ENCODE assay signal across 35 cellular contexts in the genomic region with DNA sequence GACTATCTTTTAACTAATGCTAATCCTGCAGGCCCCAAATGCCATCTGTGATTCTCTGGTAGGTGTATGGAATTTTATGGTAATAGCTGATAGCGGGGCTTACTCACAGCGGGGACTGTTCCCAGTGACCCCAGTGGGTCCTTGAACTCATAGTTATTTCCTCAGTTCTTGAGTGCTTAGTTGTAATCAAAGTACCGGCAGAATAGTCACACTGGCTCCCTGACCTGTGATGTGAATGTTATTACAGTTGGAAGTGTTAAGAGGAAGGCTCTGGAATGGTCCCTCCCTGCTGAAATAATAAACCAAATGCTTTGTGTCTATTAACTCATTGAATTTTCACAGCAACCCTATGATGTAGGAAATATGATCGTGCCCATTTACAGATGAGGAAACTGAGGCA.
A peak's percentile ranks its signal among the peaks of the same experiment; 100 is the strongest.
DNase-seq lines count a peak whose midpoint lies in the region; ATAC-seq, FAIRE-seq and TF ChIP-seq lines count a peak whose summit lies in the region.
"Had no signal": no experiment of that assay in that cellular context is flagged by ENCODE, and none has a peak within 500 bp of the region (broad histone marks: within the 10 kb centered on the region; RNA-seq: fewer than 3 reads in every experiment).

No MANE protein-coding gene starts in this region.

- H3K9me3 ChIP-seq in HepG2 (ENCODE audit: low read length) = no peaks in the 10 kb centered on the region
- H3K9me3 ChIP-seq in right lobe of liver = no peaks in the 10 kb centered on the region
- no peaks in the 10 kb centered on the region for H3K9me3 ChIP-seq in endothelial cell of umbilical vein (replicated peaks; ENCODE audit: control insufficient read depth, insufficient read depth, low read length)
- H3K9me3 ChIP-seq: A549; BE2C; BLaER1; BLaER1 treated with 17β-estradiol and CSF1 and Interleukin-3, amounts not matched to agents 10 nM and 100 nM; Caco-2 had no signal

- H2BK5ac ChIP-seq in mesendoderm (ENCODE audit: low read length) = no peak overlapping the region

- H2AFZ ChIP-seq in HepG2 (ENCODE audit: low read length) = no peak overlapping the region
- H2AFZ ChIP-seq in endothelial cell of umbilical vein (ENCODE audit: low read depth, low read length) = no peak overlapping the region

- H3K27ac ChIP-seq in HepG2 (ENCODE audit: extremely low read length, insufficient read depth, low read length) (no peak overlapping the region), right lobe of liver (no peak overlapping the region), endothelial cell of umbilical vein (ENCODE audit: insufficient read depth, low read depth, low read length) (no peak overlapping the region), mesendoderm (ENCODE audit: low read depth, low read length) (no peak overlapping the region)
- H3K27ac ChIP-seq: 22Rv1, A549, BLaER1, C4-2B had no signal

- no peak overlapping the region for H3K18ac ChIP-seq in mesendoderm (ENCODE audit: low read length)

- H3K9ac ChIP-seq in HepG2 (ENCODE audit: insufficient read depth, low read depth, low read length) (no peak overlapping the region), endothelial cell of umbilical vein (replicated peaks; ENCODE audit: extremely low read depth, insufficient read depth, low read length) (no peak overlapping the region), mesendoderm (ENCODE audit: low read length) (no peak overlapping the region)
- H3K9ac ChIP-seq: BLaER1; BLaER1 treated with 17β-estradiol and CSF1 and Interleukin-3, amounts not matched to agents 10 nM and 100 nM had no signal

- no peak overlapping the region for H3K56ac ChIP-seq in mesendoderm (ENCODE audit: low read length)

- H2BK120ac ChIP-seq in mesendoderm (ENCODE audit: low read depth, low read length) = no peak overlapping the region

- H3K27me3 ChIP-seq in HepG2 (ENCODE audit: control insufficient read depth in 1 of 2, insufficient read depth in 2 of 2, low read length in 2 of 2) (no peaks in the 10 kb centered on the region), right lobe of liver (no peaks in the 10 kb centered on the region), endothelial cell of umbilical vein (ENCODE audit: control insufficient read depth in 2 of 2, insufficient read depth in 2 of 2, low read length in 2 of 2) (no peaks in the 10 kb centered on the region), mesendoderm (ENCODE audit: insufficient read depth, low read length, poor library complexity) (no peaks in the 10 kb centered on the region)
- H3K27me3 ChIP-seq: BE2C; BLaER1; BLaER1 treated with 17β-estradiol and CSF1 and Interleukin-3, amounts not matched to agents 10 nM and 100 nM had no signal

- H3K4me3 ChIP-seq in HepG2 (replicated peaks in 1 of 3; ENCODE audit: insufficient read depth in 1 of 3, low read depth in 2 of 3, low read length in 3 of 3) (no peak overlapping the region), right lobe of liver (no peak overlapping the region), endothelial cell of umbilical vein (replicated peaks in 1 of 3; ENCODE audit: insufficient read depth in 1 of 3, low read depth in 1 of 3, low read length in 3 of 3) (no peak overlapping the region), mesendoderm (ENCODE audit: low read length) (no peak overlapping the region)
- H3K4me3 ChIP-seq: A549; BLaER1; BLaER1 treated with 17β-estradiol and CSF1 and Interleukin-3, amounts not matched to agents 10 nM and 100 nM had no signal

- H4K5ac ChIP-seq in mesendoderm (ENCODE audit: low read length) = no peak overlapping the region

- no peak overlapping the region for H3K4ac ChIP-seq in mesendoderm (ENCODE audit: low read depth, low read length)

- dilution Hi-C loops in endothelial cell of umbilical vein (cut with MboI; ENCODE audit: extremely low pct_ligation_motif_present, low sequenced_read_pairs) = no loop called here

- CTCF ChIA-PET in HepG2 (lab: Yijun Ruan, JAX; ENCODE audit: low intra/inter-chr PET ratio, low total read pairs) = no interaction called here
- CTCF ChIA-PET in endothelial cell of umbilical vein (lab: Charles Lee) = no interaction called here

- H4K20me1 ChIP-seq in HepG2 (ENCODE audit: insufficient read depth, low read length) (no peaks in the 10 kb centered on the region), endothelial cell of umbilical vein (replicated peaks; ENCODE audit: control insufficient read depth, extremely low read depth, insufficient read depth, low read length) (no peaks in the 10 kb centered on the region)
- H4K20me1 ChIP-seq: BLaER1; BLaER1 treated with 17β-estradiol and CSF1 and Interleukin-3, amounts not matched to agents 10 nM and 100 nM had no signal

- no TSS peak for BruUV-seq in HepG2 (replicated peaks; lab: Mats Ljungman, UMichigan)
- BruUV-seq in endothelial cell of umbilical vein (replicated peaks; lab: Mats Ljungman, UMichigan) = no TSS peak

- H3K36me3 ChIP-seq in HepG2 (replicated peaks in 1 of 2; ENCODE audit: control insufficient read depth in 1 of 2, insufficient read depth in 2 of 2, low read length in 2 of 2) (no peaks in the 10 kb centered on the region), right lobe of liver (no peaks in the 10 kb centered on the region), endothelial cell of umbilical vein (ENCODE audit: control insufficient read depth in 2 of 2, extremely low read depth in 1 of 2, insufficient read depth in 2 of 2, low read length in 2 of 2) (no peaks in the 10 kb centered on the region), mesendoderm (ENCODE audit: control insufficient read depth, insufficient read depth, low read length) (no peaks in the 10 kb centered on the region)
- H3K36me3 ChIP-seq: BE2C; BLaER1; BLaER1 treated with 17β-estradiol and CSF1 and Interleukin-3, amounts not matched to agents 10 nM and 100 nM had no signal

- peaks cover 20% of the 10 kb centered on the region for H3K4me1 ChIP-seq in HepG2 (ENCODE audit: insufficient read depth, low read length)
- peaks cover 0 to 7% (median 0%) of the 10 kb centered on the region in 4 donors for H3K4me1 ChIP-seq in right lobe of liver
- no peaks in the 10 kb centered on the region for H3K4me1 ChIP-seq in endothelial cell of umbilical vein (ENCODE audit: control insufficient read depth, extremely low read depth, insufficient read depth, low read length)
- H3K4me1 ChIP-seq in mesendoderm (ENCODE audit: control insufficient read depth, low read depth, low read length) = no peaks in the 10 kb centered on the region
- H3K4me1 ChIP-seq: A549, BE2C, Caco-2 had no signal

- no peaks in the 10 kb centered on the region for H3K9me1 ChIP-seq in endothelial cell of umbilical vein (replicated peaks; ENCODE audit: control insufficient read depth, extremely low read depth, insufficient read depth, low read length)

- H3K79me2 ChIP-seq in HepG2 (ENCODE audit: insufficient read depth, low read length) (no peaks in the 10 kb centered on the region), endothelial cell of umbilical vein (ENCODE audit: control insufficient read depth, insufficient read depth, low read length) (no peaks in the 10 kb centered on the region), mesendoderm (ENCODE audit: control insufficient read depth, insufficient read depth, low read length) (no peaks in the 10 kb centered on the region)

- intact Hi-C loops in HepG2 (cut with micrococcal nuclease; ENCODE audit: unreplicated experiment) (no loop called here), right lobe of liver (cut with DNase I) (no loop called here), endothelial cell of umbilical vein (cut with micrococcal nuclease) (no loop called here)

- WGBS in HepG2 (ENCODE audit: low lambda C conversion rate) = 63% methylated on average over 4 of the region's 4 CpGs
- 77% methylated on average over 4 of the region's 4 CpGs for WGBS in right lobe of liver (ENCODE audit: insufficient coverage, low coverage, low lambda C conversion rate, missing lambda C conversion rate)
- WGBS in mesendoderm (ENCODE audit: extremely low coverage, insufficient coverage, low lambda C conversion rate) = no CpG with 5 or more reads among the region's 4 CpGs

- TF ChIP-seq RAD21 in HepG2 (CRISPR knock-in tag; IDR thresholded peaks at IDR 0.05) = no peak

- no peak for TF ChIP-seq CTCF in HepG2 (CRISPR knock-in tag; IDR thresholded peaks at IDR 0.05)
- no peak for TF ChIP-seq CTCF in right lobe of liver (IDR thresholded peaks at IDR 0.05)
- no peak for TF ChIP-seq CTCF in endothelial cell of umbilical vein (IDR thresholded peaks at IDR 0.05; ENCODE audit: extremely low read depth in 1 of 2, insufficient read depth in 1 of 2, low read depth in 1 of 2, low read length in 2 of 2)

- H2AK5ac ChIP-seq in mesendoderm (ENCODE audit: low read length) = no peak overlapping the region

- no peak overlapping the region for H2BK15ac ChIP-seq in mesendoderm (replicated peaks; ENCODE audit: low read depth)

- in situ Hi-C loops in HepG2 (cut with HindIII; ENCODE audit: extremely low pct_ligation_motif_present, low pct_unique_long_range_greater_than_20kb) = no loop called here

- TF ChIP-seq EP300 in HepG2 (IDR thresholded peaks at IDR 0.05; ENCODE audit: low read depth in 2 of 2, low read length in 2 of 2) (no peak), HepG2 (CRISPR knock-in tag; IDR thresholded peaks at IDR 0.05; ENCODE audit: borderline replicate concordance) (no peak)

- FAIRE-seq in HepG2 (lab: Jason Lieb, UNC) = no peak
- FAIRE-seq in endothelial cell of umbilical vein (lab: Jason Lieb, UNC) = no peak
- FAIRE-seq: A204.1, D721Med had no signal

- ATAC-seq in HepG2 (no peak), right lobe of liver (no peak), HG03571 (IDR thresholded peaks at IDR 0.05; ENCODE audit: unreplicated experiment) (no peak)
- ATAC-seq: A549; CD8-positive, alpha-beta T cell had no signal

- POLR2A ChIA-PET in HepG2 (lab: Yijun Ruan, JAX) = no interaction called here
- POLR2A ChIA-PET in endothelial cell of umbilical vein (lab: Charles Lee) = no interaction called here

- DNase-seq in HepG2 (ENCODE audit: low spot score) (no peak), right lobe of liver (no peak), dermis blood vessel endothelial cell (peak; percentile 12), endothelial cell of umbilical vein (ENCODE audit: low read depth, low spot score) (peak; percentile 64), mesendoderm (peak; percentile 56), amygdala (lab: John Stamatoyannopoulos, UW) (no peak)
- no peak for DNase-seq in activated T-cell treated with anti-CD3 and anti-CD28 coated beads, Interleukin-2, amount 50 U/mL, for 1 hour
- DNase-seq: 8988T; ACHN; AML-193; BE2C; C1 segment of cervical spinal cord; Caco-2; Calu3; CD4-positive, alpha-beta memory T cell; CD4-positive, alpha-beta T cell; CD4-positive, CD25-positive, alpha-beta regulatory T cell; CD8-positive, alpha-beta memory T cell; CD8-positive, alpha-beta T cell; COR-L47; DMS 273 treated with DMSO at 0.1 percent for 48 hours; DMS153; DMS53; DMS79; DMS79 treated with DMSO at 0.1 percent for 48 hours; DND-41; EL had no signal

- H3K4me2 ChIP-seq in HepG2 (ENCODE audit: low read depth, low read length) (no peak overlapping the region), endothelial cell of umbilical vein (ENCODE audit: insufficient read depth, low read length) (no peak overlapping the region), mesendoderm (ENCODE audit: low read length) (no peak overlapping the region)
- H3K4me2 ChIP-seq: A549 had no signal

- H3K79me1 ChIP-seq in mesendoderm (ENCODE audit: low read length) = no peaks in the 10 kb centered on the region

- TF ChIP-seq POLR2A in HepG2 (IDR thresholded peaks at IDR 0.05; ENCODE audit: insufficient read depth in 1 of 2, low read depth in 2 of 2, low read length in 2 of 2) (no peak), right lobe of liver (IDR thresholded peaks at IDR 0.05) (no peak), endothelial cell of umbilical vein (IDR thresholded peaks at IDR 0.05; ENCODE audit: low read depth, low read length) (no peak)

- no peak overlapping the region for H3K23ac ChIP-seq in mesendoderm (ENCODE audit: low read length)

- H4K8ac ChIP-seq in mesendoderm (ENCODE audit: low read depth, low read length) = no peak overlapping the region

Comparison
In these comparisons a context has a peak if more than half of its experiments do, and no peak if none do; other contexts are left out.
1. DNase-seq: peak in dermis blood vessel endothelial cell (single experiment), endothelial cell of umbilical vein (single experiment) and mesendoderm (single experiment); none in HepG2 (single experiment), right lobe of liver (0 of 3), activated T-cell treated with anti-CD3 and anti-CD28 coated beads, Interleukin-2, amount 50 U/mL, for 1 hour (single experiment) and amygdala (0 of 56).